17 cellular contexts compared by ENCODE assay signal in the genomic region with DNA sequence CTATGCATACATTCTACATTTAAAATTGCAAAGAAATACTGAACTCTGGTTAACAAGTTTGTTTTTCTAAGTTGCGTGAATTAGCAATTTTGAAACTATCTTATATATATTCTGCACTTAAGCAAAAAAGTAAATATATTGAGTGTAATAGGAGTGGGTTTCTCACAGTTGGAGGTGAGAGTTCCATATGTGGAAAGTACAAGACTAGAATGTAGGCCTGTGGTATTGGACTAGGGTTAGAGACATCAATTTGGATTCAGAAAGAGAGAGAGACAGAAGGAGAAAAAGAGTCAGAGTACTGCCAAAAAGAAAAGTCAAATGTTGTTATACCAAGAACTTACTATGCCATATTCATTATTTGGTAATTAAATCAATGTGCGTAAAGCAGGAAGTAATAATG. TPM values are rescaled to one million over a fixed set of nuclear protein-coding genes. Genes with fewer than 3 reads are reported as not detected.
"Had no signal": no experiment of that assay in that cellular context is flagged by ENCODE, and none has a peak within 500 bp of the region (broad histone marks: within the 10 kb centered on the region; RNA-seq: fewer than 3 reads in every experiment).

No MANE protein-coding gene starts in this region.

- H3K9me3 Mint-ChIP-seq: activated T-cell treated with anti-CD3 and anti-CD28 coated beads, Interleukin-2, amount 50 U/mL, for 72 hours; naive thymus-derived CD8-positive, alpha-beta T cell; stimulated activated memory B cell treated with anti-CD40 and anti-IgM and Interleukin-4, amounts not matched to agents 10 μg/mL and 1 μg/mL and 100 μg/mL, for 72 hours had no signal

- H3K27ac Mint-ChIP-seq: activated T-cell treated with anti-CD3 and anti-CD28 coated beads, Interleukin-2, amount 50 U/mL, for 72 hours; naive thymus-derived CD8-positive, alpha-beta T cell had no signal

- H3K4me3 ChIP-seq: coronary artery, lower lobe of right lung, spleen had no signal

- H3K4me1 ChIP-seq: lower lobe of right lung, spleen had no signal

- H3K4me1 Mint-ChIP-seq: naive thymus-derived CD8-positive, alpha-beta T cell had no signal

- H3K36me3 ChIP-seq: brain microvascular endothelial cell, lower lobe of right lung, neutrophil, spleen, WERI-Rb-1 had no signal

- DNase-seq: activated CD4-positive, alpha-beta T cell treated with anti-CD3 and anti-CD28 coated beads for 1 hour; activated CD8-positive, alpha-beta memory T cell treated with anti-CD3 and anti-CD28 coated beads for 24 hours; activated effector memory CD4-positive, alpha-beta T cell treated with anti-CD3 and anti-CD28 coated beads, Interleukin-2, amount 50 U/mL, for 16 hours; activated naive CD4-positive, alpha-beta T cell treated with anti-CD3 and anti-CD28 coated beads, Interleukin-2, amount 50 U/mL, for 16 hours; activated T-cell treated with anti-CD3 and anti-CD28 coated beads, Interleukin-2, amount 50 U/mL, for 72 hours; aorta; brain microvascular endothelial cell; foreskin melanocyte; hypothalamus; lower lobe of right lung; naive thymus-derived CD8-positive, alpha-beta T cell; spleen; stimulated activated CD4-positive, alpha-beta T cell treated with anti-CD3 and anti-CD28 coated beads, Interleukin-4, amount 100 ng/mL, for 4 hours; WERI-Rb-1 had no signal

- ATAC-seq: activated T-cell treated with anti-CD3 and anti-CD28 coated beads, Interleukin-2, amount 50 U/mL, for 72 hours; lower lobe of right lung; naive thymus-derived CD8-positive, alpha-beta T cell; stimulated activated memory B cell treated with anti-CD40 and anti-IgM and Interleukin-4, amounts not matched to agents 10 μg/mL and 1 μg/mL and 100 μg/mL, for 72 hours had no signal

- H3K9me3 ChIP-seq: lower lobe of right lung, neutrophil, spleen had no signal

- H3K27me3 ChIP-seq: brain microvascular endothelial cell, neutrophil, spleen had no signal

- H3K4me3 Mint-ChIP-seq: activated T-cell treated with anti-CD3 and anti-CD28 coated beads, Interleukin-2, amount 50 U/mL, for 72 hours; naive thymus-derived CD8-positive, alpha-beta T cell; stimulated activated memory B cell treated with anti-CD40 and anti-IgM and Interleukin-4, amounts not matched to agents 10 μg/mL and 1 μg/mL and 100 μg/mL, for 72 hours had no signal

- H3K27me3 Mint-ChIP-seq: naive thymus-derived CD8-positive, alpha-beta T cell; stimulated activated memory B cell treated with anti-CD40 and anti-IgM and Interleukin-4, amounts not matched to agents 10 μg/mL and 1 μg/mL and 100 μg/mL, for 72 hours had no signal

- H3K27ac ChIP-seq: brain microvascular endothelial cell, coronary artery, lower lobe of right lung, neutrophil, spleen, WERI-Rb-1 had no signal

- H3K36me3 Mint-ChIP-seq: naive thymus-derived CD8-positive, alpha-beta T cell; stimulated activated memory B cell treated with anti-CD40 and anti-IgM and Interleukin-4, amounts not matched to agents 10 μg/mL and 1 μg/mL and 100 μg/mL, for 72 hours had no signal

RNA-seq across cellular contexts. Expression of a gene that starts 47.3 kb away (rescaled TPM):
- total RNA-seq: naive thymus-derived CD8-positive, alpha-beta T cell had no signal
- polyA plus RNA-seq: naive thymus-derived CD8-positive, alpha-beta T cell had no signal
